Comparison of ENCODE assay signal across 1 cellular context in the genomic region with DNA sequence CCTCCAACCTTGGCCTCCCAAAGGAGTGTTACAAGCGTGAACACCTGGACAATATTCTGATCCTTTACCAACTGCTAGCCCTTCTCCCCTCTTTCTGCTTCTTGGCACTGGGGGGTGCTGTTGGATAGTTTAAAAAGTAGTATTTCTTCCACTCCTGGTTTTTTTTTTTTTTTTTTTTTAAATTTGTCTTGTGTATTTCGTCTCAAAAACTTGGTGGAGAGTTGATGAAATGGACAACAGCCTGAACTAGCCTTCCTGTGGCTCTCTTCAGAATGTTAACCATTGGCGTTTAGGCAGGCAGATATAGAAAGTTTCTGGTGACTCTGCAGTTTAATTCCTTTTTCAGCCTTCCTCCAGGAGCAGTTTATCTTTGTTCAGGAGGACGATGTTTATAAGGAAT.
TF ChIP-seq lines count a peak whose summit lies in the region.

No MANE protein-coding gene starts in this region.

TF ChIP-seq in WTC11, 78 proteins besides CTCF, POLR2A, EP300 and RAD21 (continued from another document):
- TF ChIP-seq ZNF121 (CRISPR knock-in tag; IDR thresholded peaks at IDR 0.05) (no peak), FOXP1 (CRISPR knock-in tag; IDR thresholded peaks at IDR 0.05; ENCODE audit: borderline replicate concordance) (no peak), NFYB (CRISPR knock-in tag; conservative IDR thresholded peaks at IDR 0.05; ENCODE audit: low read depth) (no peak)
